2 cellular contexts compared by ENCODE assay signal in the genomic region with DNA sequence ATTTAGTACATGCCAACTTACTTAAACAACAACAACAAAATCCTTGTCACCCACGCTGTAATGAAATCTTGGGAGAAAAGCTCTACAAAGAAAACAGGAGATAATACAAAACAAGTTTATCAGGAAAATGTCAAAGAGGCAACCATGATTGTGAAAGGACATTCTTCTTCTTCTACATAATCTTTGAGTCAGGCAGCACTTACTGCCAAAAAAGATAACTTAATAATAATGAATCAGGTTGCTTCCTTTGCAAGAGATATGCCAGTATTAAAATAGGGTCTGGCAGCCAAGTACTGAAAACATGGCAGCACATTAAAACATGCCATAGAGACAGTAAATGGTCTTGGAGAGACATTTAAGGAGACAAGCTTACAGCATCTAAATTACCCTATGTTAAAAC.
TF ChIP-seq lines count a peak whose summit lies in the region.

No MANE protein-coding gene starts in this region.

TF ChIP-seq in IMR-90, 13 proteins besides CTCF, POLR2A, EP300 and RAD21:
- TF ChIP-seq CEBPB (IDR thresholded peaks at IDR 0.05; ENCODE audit: low read depth, low read length) = peak; percentile 82
- no peak for TF ChIP-seq MXI1 (IDR thresholded peaks at IDR 0.05; ENCODE audit: borderline replicate concordance, low read depth, low read length)

TF ChIP-seq in WTC11, 78 proteins besides CTCF, POLR2A, EP300 and RAD21:
- TF ChIP-seq FOXP4 (CRISPR knock-in tag; IDR thresholded peaks at IDR 0.05) (no peak), IRF2 (CRISPR knock-in tag; IDR thresholded peaks at IDR 0.05; ENCODE audit: borderline replicate concordance, low read depth) (no peak), SP1 (CRISPR knock-in tag; conservative IDR thresholded peaks at IDR 0.05) (no peak)
- TF ChIP-seq, protein P1, sequence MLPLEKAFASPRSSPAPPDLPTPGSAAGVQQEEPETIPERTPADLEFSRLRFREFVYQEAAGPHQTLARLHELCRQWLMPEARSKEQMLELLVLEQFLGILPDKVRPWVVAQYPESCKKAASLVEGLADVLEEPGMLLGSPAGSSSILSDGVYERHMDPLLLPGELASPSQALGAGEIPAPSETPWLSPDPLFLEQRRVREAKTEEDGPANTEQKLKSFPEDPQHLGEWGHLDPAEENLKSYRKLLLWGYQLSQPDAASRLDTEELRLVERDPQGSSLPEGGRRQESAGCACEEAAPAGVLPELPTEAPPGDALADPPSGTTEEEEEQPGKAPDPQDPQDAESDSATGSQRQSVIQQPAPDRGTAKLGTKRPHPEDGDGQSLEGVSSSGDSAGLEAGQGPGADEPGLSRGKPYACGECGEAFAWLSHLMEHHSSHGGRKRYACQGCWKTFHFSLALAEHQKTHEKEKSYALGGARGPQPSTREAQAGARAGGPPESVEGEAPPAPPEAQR (CRISPR knock-in tag; IDR thresholded peaks at IDR 0.05) = no peak
